Comparison of ENCODE assay signal across 8 cellular contexts in the genomic region with DNA sequence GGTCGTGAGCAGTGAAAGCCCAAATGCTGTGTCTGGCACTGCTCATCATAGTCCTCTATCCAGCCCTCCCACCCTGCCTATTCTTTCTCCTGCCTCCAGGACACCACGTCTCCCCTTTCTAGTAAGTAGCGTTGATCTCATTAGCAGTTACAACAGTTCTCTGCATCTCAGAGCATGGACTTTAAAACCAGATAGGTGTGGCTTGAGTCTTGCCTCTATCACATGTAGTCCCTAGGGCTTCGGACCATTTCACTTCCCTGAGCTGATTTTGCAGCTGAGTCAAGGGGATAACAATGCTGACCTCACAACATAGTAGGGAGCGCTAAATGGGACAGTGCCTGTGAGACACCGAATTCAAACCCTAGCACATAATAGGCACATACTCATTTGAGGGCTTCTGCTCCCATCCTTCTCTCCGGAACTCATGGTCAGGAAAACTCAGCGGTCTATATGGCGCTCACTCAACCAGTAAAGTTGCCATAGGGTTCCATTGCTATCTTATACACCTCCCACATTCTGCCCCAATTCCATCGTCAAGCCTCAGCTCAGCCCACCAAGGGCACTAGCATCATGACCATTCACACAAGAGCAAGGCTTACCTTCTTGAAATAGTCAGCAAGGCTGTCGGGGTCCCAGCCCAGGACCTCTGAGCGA. TPM values are rescaled to one million over a fixed set of nuclear protein-coding genes. Genes with fewer than 3 reads are reported as not detected.
DNase-seq lines count a peak whose midpoint lies in the region; ATAC-seq, FAIRE-seq and TF ChIP-seq lines count a peak whose summit lies in the region.

No MANE protein-coding gene starts in this region.

- H3K9me3 Mint-ChIP-seq in stimulated activated naive B cell treated with anti-CD40 and anti-IgM and Interleukin-4, amounts not matched to agents 10 μg/mL and 1 μg/mL and 100 μg/mL, for 72 hours, result no peaks in the 10 kb centered on the region

- H3K36me3 ChIP-seq in liver (ENCODE audit: control insufficient read depth in 4 of 4, insufficient read depth in 3 of 4, low read depth in 1 of 4, low read length in 3 of 4) (no peaks in the 10 kb centered on the region), HepG2 (replicated peaks in 1 of 2; ENCODE audit: control insufficient read depth in 1 of 2, insufficient read depth in 2 of 2, low read length in 2 of 2) (no peaks in the 10 kb centered on the region)

- no TSS peak for BruUV-seq in HepG2 (replicated peaks; lab: Mats Ljungman, UMichigan)

- H3K27me3 ChIP-seq in liver (ENCODE audit: control insufficient read depth in 4 of 4, insufficient read depth in 4 of 4, low read length in 3 of 4), result no peaks in the 10 kb centered on the region
- peaks cover 0 to 16% of the 10 kb centered on the region in 2 experiments; a peak in 1 of 5 replicates for H3K27me3 ChIP-seq in HepG2 (ENCODE audit: control insufficient read depth in 1 of 2, insufficient read depth in 2 of 2, low read length in 2 of 2)

- H3K4me1 ChIP-seq in liver (ENCODE audit: control insufficient read depth in 4 of 4, insufficient read depth in 4 of 4, low read length in 3 of 4), result no peaks in the 10 kb centered on the region
- no peaks in the 10 kb centered on the region for H3K4me1 ChIP-seq in HepG2 (ENCODE audit: insufficient read depth, low read length)

- no peak for FAIRE-seq in HepG2 (lab: Jason Lieb, UNC)

- TF ChIP-seq EP300 in HepG2 (IDR thresholded peaks at IDR 0.05; ENCODE audit: low read depth in 2 of 2, low read length in 2 of 2), result no peak
- no peak for TF ChIP-seq EP300 in HepG2 (CRISPR knock-in tag; IDR thresholded peaks at IDR 0.05; ENCODE audit: borderline replicate concordance)

- TF ChIP-seq POLR2A in HepG2 (IDR thresholded peaks at IDR 0.05; ENCODE audit: insufficient read depth in 1 of 2, low read depth in 2 of 2, low read length in 2 of 2), result no peak

- in situ Hi-C loops in HepG2 (cut with HindIII; ENCODE audit: extremely low pct_ligation_motif_present, low pct_unique_long_range_greater_than_20kb), result no loop called here

- H3K9me3 ChIP-seq in liver (ENCODE audit: control insufficient read depth in 4 of 4, low read length in 3 of 4), result no peaks in the 10 kb centered on the region
- no peaks in the 10 kb centered on the region for H3K9me3 ChIP-seq in HepG2 (ENCODE audit: low read length)

- peaks cover 60 to 80% of the 10 kb centered on the region in 2 donors for H3K4me1 Mint-ChIP-seq in stimulated activated naive B cell treated with anti-CD40 and anti-IgM and Interleukin-4, amounts not matched to agents 10 μg/mL and 1 μg/mL and 100 μg/mL, for 72 hours

- H3K27ac Mint-ChIP-seq in stimulated activated naive B cell treated with anti-CD40 and anti-IgM and Interleukin-4, amounts not matched to agents 10 μg/mL and 1 μg/mL and 100 μg/mL, for 72 hours, result peak overlapping the region; percentile 92

- peaks cover 0 to 5% of the 10 kb centered on the region in 2 donors for H3K27me3 Mint-ChIP-seq in stimulated activated naive B cell treated with anti-CD40 and anti-IgM and Interleukin-4, amounts not matched to agents 10 μg/mL and 1 μg/mL and 100 μg/mL, for 72 hours

- intact Hi-C loops in HepG2 (cut with micrococcal nuclease; ENCODE audit: unreplicated experiment), result no loop called here

- peak overlapping the region; percentile 56 to 57 for H3K9ac ChIP-seq in liver (ENCODE audit: low read depth in 1 of 2, low read length in 2 of 2)
- H3K9ac ChIP-seq in HepG2 (ENCODE audit: insufficient read depth, low read depth, low read length), result no peak overlapping the region

- CTCF ChIA-PET in HepG2 (lab: Yijun Ruan, JAX; ENCODE audit: low intra/inter-chr PET ratio, low total read pairs), result no interaction called here

- POLR2A ChIA-PET in HepG2 (lab: Yijun Ruan, JAX), result no interaction called here

- H4K20me1 ChIP-seq in HepG2 (ENCODE audit: insufficient read depth, low read length), result no peaks in the 10 kb centered on the region

- peak overlapping the region; percentile 89 to 93 for H3K4me3 Mint-ChIP-seq in stimulated activated naive B cell treated with anti-CD40 and anti-IgM and Interleukin-4, amounts not matched to agents 10 μg/mL and 1 μg/mL and 100 μg/mL, for 72 hours

- no peak for TF ChIP-seq CTCF in liver (IDR thresholded peaks at IDR 0.05; ENCODE audit: low read depth, low read length, missing input control)
- TF ChIP-seq CTCF in HepG2 (CRISPR knock-in tag; IDR thresholded peaks at IDR 0.05), result no peak

- no peak overlapping the region for H2AFZ ChIP-seq in HepG2 (ENCODE audit: low read length)

- peak overlapping the region; percentile 43 to 60 (median 56) for H3K4me3 ChIP-seq in liver (ENCODE audit: low read depth in 1 of 3, low read length in 3 of 3)
- no peak overlapping the region for H3K4me3 ChIP-seq in HepG2 (replicated peaks in 1 of 3; ENCODE audit: insufficient read depth in 1 of 3, low read depth in 2 of 3, low read length in 3 of 3)

- WGBS in liver, result 63% methylated on average over 12 of the region's 12 CpGs
- WGBS in HepG2 (ENCODE audit: low lambda C conversion rate), result 31% methylated on average over 11 of the region's 12 CpGs

- ATAC-seq in HepG2, result no peak
- ATAC-seq in HG03095 (IDR thresholded peaks at IDR 0.05; ENCODE audit: unreplicated experiment), result peak; percentile 56
- ATAC-seq in stimulated activated naive B cell treated with anti-CD40 and anti-IgM and Interleukin-4, amounts not matched to agents 10 μg/mL and 1 μg/mL and 100 μg/mL, for 72 hours (replicated peaks), result peak; percentile 66 to 71

- H3K36me3 Mint-ChIP-seq in stimulated activated naive B cell treated with anti-CD40 and anti-IgM and Interleukin-4, amounts not matched to agents 10 μg/mL and 1 μg/mL and 100 μg/mL, for 72 hours, result peaks cover 0 to 16% of the 10 kb centered on the region in 2 donors

- no peak for TF ChIP-seq RAD21 in liver (IDR thresholded peaks at IDR 0.05)
- TF ChIP-seq RAD21 in HepG2 (CRISPR knock-in tag; IDR thresholded peaks at IDR 0.05), result no peak

- no peak for DNase-seq in HepG2 (ENCODE audit: low spot score)
- no peak for DNase-seq in stimulated activated naive B cell treated with anti-CD40 and anti-IgM and Interleukin-4, amounts not matched to agents 10 μg/mL and 1 μg/mL and 100 μg/mL, for 72 hours
- no peak for DNase-seq in foreskin melanocyte
- DNase-seq in SKM-1 (lab: John Stamatoyannopoulos, UW; ENCODE audit: unreplicated experiment), result no peak
- DNase-seq in SHP77 (lab: John Stamatoyannopoulos, UW), result no peak

- no peaks in the 10 kb centered on the region for H3K79me2 ChIP-seq in HepG2 (ENCODE audit: insufficient read depth, low read length)

- no peak overlapping the region for H3K4me2 ChIP-seq in HepG2 (ENCODE audit: low read depth, low read length)

- peak overlapping the region; percentile 84 to 89 for H3K27ac ChIP-seq in liver (ENCODE audit: low read depth in 1 of 2, low read length in 2 of 2)
- no peak overlapping the region for H3K27ac ChIP-seq in HepG2 (ENCODE audit: extremely low read length, insufficient read depth, low read length)
- H3K27ac ChIP-seq in cingulate gyrus (ENCODE audit: low read depth, low read length), result peak overlapping the region; percentile 87

TF ChIP-seq in liver, 16 proteins besides CTCF, POLR2A, EP300 and RAD21 (continues in another document):
- TF ChIP-seq FOXA1 (IDR thresholded peaks at IDR 0.05), result no peak
- TF ChIP-seq RXRA (IDR thresholded peaks at IDR 0.05), result no peak
- TF ChIP-seq, protein P1, sequence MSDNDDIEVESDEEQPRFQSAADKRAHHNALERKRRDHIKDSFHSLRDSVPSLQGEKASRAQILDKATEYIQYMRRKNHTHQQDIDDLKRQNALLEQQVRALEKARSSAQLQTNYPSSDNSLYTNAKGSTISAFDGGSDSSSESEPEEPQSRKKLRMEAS (IDR thresholded peaks at IDR 0.05), result no peak
- no peak for TF ChIP-seq FOXA2 (IDR thresholded peaks at IDR 0.05)
- no peak for TF ChIP-seq HNF4G (IDR thresholded peaks at IDR 0.05)

TF ChIP-seq in HepG2, 621 proteins besides CTCF, POLR2A, EP300 and RAD21 (continues in another document):
- TF ChIP-seq RFX5 (IDR thresholded peaks at IDR 0.05; ENCODE audit: low read depth, low read length) (no peak), ZNF570 (CRISPR knock-in tag; IDR thresholded peaks at IDR 0.05; ENCODE audit: borderline replicate concordance) (no peak), ZFYVE20 (CRISPR knock-in tag; IDR thresholded peaks at IDR 0.05; ENCODE audit: borderline replicate concordance, low read depth) (no peak), HOXA3 (CRISPR knock-in tag; IDR thresholded peaks at IDR 0.05) (no peak), SMAD1 (CRISPR knock-in tag; IDR thresholded peaks at IDR 0.05; ENCODE audit: borderline replicate concordance, low read depth) (no peak), ZFP37 (CRISPR knock-in tag; IDR thresholded peaks at IDR 0.05; ENCODE audit: borderline replicate concordance) (no peak)
- TF ChIP-seq, protein P2, sequence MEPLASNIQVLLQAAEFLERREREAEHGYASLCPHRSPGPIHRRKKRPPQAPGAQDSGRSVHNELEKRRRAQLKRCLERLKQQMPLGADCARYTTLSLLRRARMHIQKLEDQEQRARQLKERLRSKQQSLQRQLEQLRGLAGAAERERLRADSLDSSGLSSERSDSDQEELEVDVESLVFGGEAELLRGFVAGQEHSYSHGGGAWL (CRISPR knock-in tag; IDR thresholded peaks at IDR 0.05), result no peak

RNA-seq across cellular contexts. Expression of a gene that starts 0.5 kb away (rescaled TPM):
- 10 to 100 TPM in 1 of 2 donors, 1 to 10 TPM in 1; 7.3 to 16.3 TPM for total RNA-seq in liver
- polyA plus RNA-seq in liver, result 1 to 10 TPM; 3.6 to 6.0 TPM
- not detected in 2 replicates for total RNA-seq in HepG2 (2016; rRNA removed; fragmentation: Illumina TruSeq; extraction: Trizol)
- not detected in 2 replicates for total RNA-seq in HepG2 (2016; cell fraction: cytosol; rRNA removed; fragmentation: Illumina TruSeq; extraction: Trizol; ENCODE audit: low read depth)
- total RNA-seq in HepG2 (2016; cell fraction: insoluble cytoplasmic fraction; rRNA removed; fragmentation: Illumina TruSeq; extraction: Trizol), result not detected in 2 replicates
- not detected in 2 replicates for total RNA-seq in HepG2 (2016; cell fraction: membrane; rRNA removed; fragmentation: Illumina TruSeq; extraction: Trizol)
- total RNA-seq in HepG2 (2016; cell fraction: nucleus; rRNA removed; fragmentation: Illumina TruSeq; extraction: Trizol), result not detected in 2 replicates
- polyA plus RNA-seq in HepG2 (2011; rRNA removed), result not detected in 2 replicates
- polyA plus RNA-seq in HepG2 (2011; cell fraction: cytosol; rRNA removed), result not detected in 2 replicates
- not detected in 2 replicates for polyA plus RNA-seq in HepG2 (2011; cell fraction: nucleus; rRNA removed)
- not detected in 2 replicates for polyA plus RNA-seq in HepG2 (2012)
- not detected in 2 replicates for polyA plus RNA-seq in HepG2 (2016; cell fraction: cytosol; fragmentation: Illumina TruSeq; extraction: Trizol; ENCODE audit: low read depth)
- not detected in 2 replicates for polyA plus RNA-seq in HepG2 (2016; cell fraction: insoluble cytoplasmic fraction; fragmentation: Illumina TruSeq; extraction: Trizol; ENCODE audit: low read depth)
- polyA plus RNA-seq in HepG2 (2016; cell fraction: membrane; fragmentation: Illumina TruSeq; extraction: Trizol; ENCODE audit: low read depth), result not detected in 2 replicates
- not detected in 2 replicates for polyA plus RNA-seq in HepG2 (2016; cell fraction: nucleus; fragmentation: Illumina TruSeq; extraction: Trizol; ENCODE audit: insufficient read depth, low read depth)
- polyA minus RNA-seq in HepG2 (2011; rRNA and poly(A)+ RNA removed; ENCODE audit: low replicate concordance), result 0.10 and 0.21 TPM in 2 replicates
- not detected in 2 replicates for polyA minus RNA-seq in HepG2 (2011; cell fraction: cytosol; rRNA and poly(A)+ RNA removed)
- not detected in 2 replicates for polyA minus RNA-seq in HepG2 (2011; cell fraction: nucleus; rRNA and poly(A)+ RNA removed)

Comparison
In these comparisons a context has a peak if more than half of its experiments do, and no peak if none do; other contexts are left out.
1. H3K4me3 ChIP-seq: peak in liver (3 of 3); none in HepG2 (0 of 3).
2. RNA of a gene that starts 0.5 kb away (total RNA-seq): 7.3 to 16.3 TPM in liver; not detected in HepG2; every median in the first group is over 4 times any median in the second.